In the genomic region with DNA sequence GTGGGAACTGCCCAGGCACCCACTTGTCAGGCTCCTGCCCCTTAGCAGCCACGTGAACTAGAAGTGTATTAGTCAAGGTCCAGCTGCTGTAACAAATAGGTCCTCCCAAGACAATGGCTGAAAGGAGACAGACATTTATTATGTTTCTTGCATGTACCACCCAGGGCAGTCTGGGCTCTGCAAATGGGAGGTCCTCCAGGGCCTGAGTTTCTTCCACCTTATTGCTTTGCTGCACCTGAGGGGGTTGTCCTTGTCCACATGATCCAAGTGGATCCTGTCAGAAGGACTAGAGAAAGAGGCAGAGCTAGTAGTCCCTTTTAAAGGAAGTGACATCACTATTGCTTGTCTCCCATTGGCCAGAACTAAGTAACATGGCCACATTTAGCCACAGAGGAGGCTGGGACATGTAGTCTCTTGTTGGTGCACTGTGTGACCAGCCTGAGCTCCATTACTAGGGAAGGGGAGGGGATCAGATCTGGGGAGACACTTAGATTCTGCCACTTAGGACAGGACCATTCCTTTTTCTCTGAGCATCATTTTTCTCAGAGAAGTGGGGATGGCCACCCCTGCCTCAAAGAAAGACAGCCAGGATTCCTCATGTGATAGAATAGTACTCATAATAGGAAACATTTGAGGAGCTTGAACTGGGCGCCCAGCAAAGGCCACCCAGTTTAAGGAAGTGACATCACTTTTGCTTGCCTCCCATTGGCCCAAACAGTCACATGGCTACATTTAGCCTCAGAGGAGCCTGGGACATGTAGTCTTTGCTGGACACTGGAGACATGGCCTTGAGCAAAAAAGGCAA, we compare ENCODE assay signal across 8 cellular contexts. TPM values are rescaled to one million over a fixed set of nuclear protein-coding genes. Genes with fewer than 3 reads are reported as not detected.
DNase-seq lines count a peak whose midpoint lies in the region; ATAC-seq and TF ChIP-seq lines count a peak whose summit lies in the region.

No MANE protein-coding gene starts in this region.

- no peaks in the 10 kb centered on the region for H3K4me1 ChIP-seq in CD8-positive, alpha-beta T cell (ENCODE audit: insufficient read depth, low read length)
- H3K4me1 ChIP-seq in naive thymus-derived CD4-positive, alpha-beta T cell (ENCODE audit: control insufficient read depth in 2 of 2, insufficient read depth in 2 of 2, low read length in 2 of 2), result no peaks in the 10 kb centered on the region
- no peaks in the 10 kb centered on the region for H3K4me1 ChIP-seq in tibial artery

- peak in 1 of 7 experiments; percentile 39 for DNase-seq in CD8-positive, alpha-beta T cell
- DNase-seq in H7, result peak; percentile 81
- DNase-seq in OCI-M2 (lab: John Stamatoyannopoulos, UW; ENCODE audit: unreplicated experiment), result peak; percentile 91
- peak; percentile 50 to 69 for DNase-seq in cardiac fibroblast (ENCODE audit: low read depth in 2 of 2)
- DNase-seq in naive thymus-derived CD4-positive, alpha-beta T cell, result peak in 2 of 9 donors; percentile 13 to 23
- no peak for DNase-seq in type B pancreatic cell (ENCODE audit: extremely low spot score, unreplicated experiment)
- DNase-seq in tibial artery, result no peak

- ATAC-seq in CD8-positive, alpha-beta T cell, result peak; percentile 75
- ATAC-seq in naive thymus-derived CD4-positive, alpha-beta T cell, result peak; percentile 81
- ATAC-seq in GM18873 (IDR thresholded peaks at IDR 0.05; ENCODE audit: low FRiP score, unreplicated experiment), result no peak

- no peaks in the 10 kb centered on the region for H3K4me1 Mint-ChIP-seq in CD8-positive, alpha-beta T cell (ENCODE audit: low read depth)
- H3K4me1 Mint-ChIP-seq in naive thymus-derived CD4-positive, alpha-beta T cell, result peaks cover 0 to 7% (median 3%) of the 10 kb centered on the region in 7 donors
- H3K4me1 Mint-ChIP-seq in type B pancreatic cell (ENCODE audit: unreplicated experiment), result no peaks in the 10 kb centered on the region

- intact Hi-C loops in CD8-positive, alpha-beta T cell (cut with DNase I, micrococcal nuclease), result no loop called here
- intact Hi-C loops in naive thymus-derived CD4-positive, alpha-beta T cell (cut with micrococcal nuclease), result no loop called here
- intact Hi-C loops in tibial artery (cut with DNase I; ENCODE audit: low total_unique reads), result no loop called here

- no peaks in the 10 kb centered on the region for H3K9me3 ChIP-seq in CD8-positive, alpha-beta T cell (ENCODE audit: low read length)
- H3K9me3 ChIP-seq in naive thymus-derived CD4-positive, alpha-beta T cell (ENCODE audit: control insufficient read depth in 2 of 3, low read length in 3 of 3), result peaks cover 0 to 5% (median 0%) of the 10 kb centered on the region in 3 experiments
- no peaks in the 10 kb centered on the region for H3K9me3 ChIP-seq in tibial artery

- H3K36me3 Mint-ChIP-seq in CD8-positive, alpha-beta T cell, result peaks cover 56% of the 10 kb centered on the region
- H3K36me3 Mint-ChIP-seq in naive thymus-derived CD4-positive, alpha-beta T cell, result peaks cover 0 to 45% (median 20%) of the 10 kb centered on the region in 5 donors
- peaks cover 25% of the 10 kb centered on the region for H3K36me3 Mint-ChIP-seq in type B pancreatic cell

- H3K27ac ChIP-seq in CD8-positive, alpha-beta T cell (ENCODE audit: low read depth, low read length), result no peak overlapping the region
- H3K27ac ChIP-seq in naive thymus-derived CD4-positive, alpha-beta T cell (ENCODE audit: low read depth, low read length), result no peak overlapping the region
- no peak overlapping the region for H3K27ac ChIP-seq in tibial artery

- H3K27ac Mint-ChIP-seq in CD8-positive, alpha-beta T cell, result no peak overlapping the region
- H3K27ac Mint-ChIP-seq in naive thymus-derived CD4-positive, alpha-beta T cell, result peak overlapping the region in 5 of 9 donors; percentile 16 to 69 (median 34)
- no peak overlapping the region for H3K27ac Mint-ChIP-seq in type B pancreatic cell

- H3K27me3 ChIP-seq in CD8-positive, alpha-beta T cell (ENCODE audit: insufficient read depth, low read length), result no peaks in the 10 kb centered on the region
- H3K27me3 ChIP-seq in H7 (ENCODE audit: control insufficient read depth, insufficient read depth, low read length) (no peaks in the 10 kb centered on the region), tibial artery (no peaks in the 10 kb centered on the region)
- no peaks in the 10 kb centered on the region for H3K27me3 ChIP-seq in naive thymus-derived CD4-positive, alpha-beta T cell (ENCODE audit: control insufficient read depth in 2 of 2, insufficient read depth in 2 of 2, low read length in 2 of 2)

- no peaks in the 10 kb centered on the region for H3K27me3 Mint-ChIP-seq in CD8-positive, alpha-beta T cell (ENCODE audit: low read depth)
- H3K27me3 Mint-ChIP-seq in naive thymus-derived CD4-positive, alpha-beta T cell, result no peaks in the 10 kb centered on the region
- no peaks in the 10 kb centered on the region for H3K27me3 Mint-ChIP-seq in type B pancreatic cell

- no peak overlapping the region for H3K4me3 Mint-ChIP-seq in CD8-positive, alpha-beta T cell
- no peak overlapping the region for H3K4me3 Mint-ChIP-seq in naive thymus-derived CD4-positive, alpha-beta T cell
- no peak overlapping the region for H3K4me3 Mint-ChIP-seq in type B pancreatic cell

- peaks cover 11% of the 10 kb centered on the region for H3K36me3 ChIP-seq in CD8-positive, alpha-beta T cell (ENCODE audit: insufficient read depth, low read length)
- H3K36me3 ChIP-seq in H7 (replicated peaks; ENCODE audit: control insufficient read depth, insufficient read depth, low read length) (peaks cover 29% of the 10 kb centered on the region), tibial artery (peaks cover 68 to 97% (median 81%) of the 10 kb centered on the region in 3 donors)
- H3K36me3 ChIP-seq in naive thymus-derived CD4-positive, alpha-beta T cell (ENCODE audit: control insufficient read depth in 2 of 3, insufficient read depth in 3 of 3, low read length in 3 of 3), result peaks cover 0 to 56% (median 0%) of the 10 kb centered on the region in 3 experiments

- POLR2A ChIA-PET in CD8-positive, alpha-beta T cell (lab: Charles Lee), result no interaction called here
- POLR2A ChIA-PET in naive thymus-derived CD4-positive, alpha-beta T cell (lab: Charles Lee), result no interaction called here

- CTCF ChIA-PET in CD8-positive, alpha-beta T cell (lab: Charles Lee), result interaction anchor here (0.6 kb wide), 1 partner anchor 128 kb away, joined by 3 read pairs; no protein-coding TSS in a partner anchor
- CTCF ChIA-PET in naive thymus-derived CD4-positive, alpha-beta T cell (lab: Charles Lee), result interaction anchor here (1.1 kb wide), 1 partner anchor 126 kb away, joined by 5 read pairs; no protein-coding TSS in a partner anchor

- no peak for TF ChIP-seq CTCF in CD8-positive, alpha-beta T cell (IDR thresholded peaks at IDR 0.05)
- TF ChIP-seq CTCF in cardiac fibroblast (IDR thresholded peaks at IDR 0.05; ENCODE audit: low read depth, low read length) (no peak), type B pancreatic cell (conservative IDR thresholded peaks at IDR 0.05) (no peak), tibial artery (IDR thresholded peaks at IDR 0.05) (no peak)

- H3K9me3 Mint-ChIP-seq in CD8-positive, alpha-beta T cell, result no peaks in the 10 kb centered on the region
- peaks cover 0 to 6% (median 0%) of the 10 kb centered on the region in 11 donors for H3K9me3 Mint-ChIP-seq in naive thymus-derived CD4-positive, alpha-beta T cell
- H3K9me3 Mint-ChIP-seq in type B pancreatic cell, result no peaks in the 10 kb centered on the region

- H3K4me3 ChIP-seq in CD8-positive, alpha-beta T cell (ENCODE audit: low read depth, low read length), result no peak overlapping the region
- H3K4me3 ChIP-seq in H7 (ENCODE audit: insufficient read depth, low read depth, low read length) (no peak overlapping the region), cardiac fibroblast (replicated peaks in 1 of 2; ENCODE audit: low read depth in 2 of 2, low read length in 2 of 2) (no peak overlapping the region), tibial artery (no peak overlapping the region)
- H3K4me3 ChIP-seq in naive thymus-derived CD4-positive, alpha-beta T cell (ENCODE audit: low read length), result no peak overlapping the region

RNA-seq across cellular contexts. Expression of a gene that starts 15.1 kb away (rescaled TPM):
- total RNA-seq in CD8-positive, alpha-beta T cell, result 10 to 100 TPM; 11.3 to 16.0 TPM
- total RNA-seq in H7 (2014; rRNA removed; shearing (Covaris generic)), result 22.8 and 25.0 TPM in 2 replicates
- total RNA-seq in naive thymus-derived CD4-positive, alpha-beta T cell, result 10 to 100 TPM; 21.0 to 33.1 (median 29.8) TPM
- polyA plus RNA-seq in naive thymus-derived CD4-positive, alpha-beta T cell, result 10 to 100 TPM in 1 of 2 donors, 1 to 10 TPM in 1; 4.1 to 13.3 TPM
- total RNA-seq in type B pancreatic cell (ENCODE audit: low replicate concordance), result 35.4 and 42.3 TPM in 2 replicates

RNA-seq across cellular contexts. Expression of a gene that starts 15.2 kb away (rescaled TPM):
- 1 to 10 TPM; 1.0 to 1.2 TPM for total RNA-seq in CD8-positive, alpha-beta T cell
- total RNA-seq in H7 (2014; rRNA removed; shearing (Covaris generic)), result 3.4 and 4.1 TPM in 2 replicates
- total RNA-seq in naive thymus-derived CD4-positive, alpha-beta T cell, result 10 to 100 TPM in 1 of 5 experiments, 1 to 10 TPM in 4; 1.8 to 13.7 (median 2.9) TPM
- polyA plus RNA-seq in naive thymus-derived CD4-positive, alpha-beta T cell, result 1 to 10 TPM in 1 of 2 donors, under 1 TPM in 1; 0.56 to 1.6 TPM
- 3.5 and 9.2 TPM in 2 replicates for total RNA-seq in type B pancreatic cell (ENCODE audit: low replicate concordance)

RNA-seq across cellular contexts. Expression of a gene that starts 17.1 kb away (rescaled TPM):
- total RNA-seq in CD8-positive, alpha-beta T cell, result not detected
- 0.07 and 0.10 TPM in 2 replicates for total RNA-seq in H7 (2014; rRNA removed; shearing (Covaris generic))
- under 1 TPM in 1 of 5 experiments, not detected in 4; 0.59 TPM for total RNA-seq in naive thymus-derived CD4-positive, alpha-beta T cell
- under 1 TPM in 1 of 2 donors, not detected in 1; 0.33 TPM for polyA plus RNA-seq in naive thymus-derived CD4-positive, alpha-beta T cell
- total RNA-seq in type B pancreatic cell (ENCODE audit: low replicate concordance), result 0.48 and 0.75 TPM in 2 replicates

RNA-seq across cellular contexts. Expression of a gene that starts 31.2 kb away (rescaled TPM):
- total RNA-seq in CD8-positive, alpha-beta T cell, result 100 to 1,000 TPM in 1 of 2 experiments, 10 to 100 TPM in 1; 86.5 to 101 TPM
- total RNA-seq in H7 (2014; rRNA removed; shearing (Covaris generic)), result 73.3 and 92.9 TPM in 2 replicates
- 10 to 100 TPM; 68.5 to 92.0 (median 87.2) TPM for total RNA-seq in naive thymus-derived CD4-positive, alpha-beta T cell
- 1 to 10 TPM; 3.7 to 8.8 TPM for polyA plus RNA-seq in naive thymus-derived CD4-positive, alpha-beta T cell
- 35.8 and 50.1 TPM in 2 replicates for total RNA-seq in type B pancreatic cell (ENCODE audit: low replicate concordance)

RNA-seq across cellular contexts. Expression of a gene that starts 44.2 kb away (rescaled TPM):
- total RNA-seq in CD8-positive, alpha-beta T cell, result not detected
- not detected in 2 replicates for total RNA-seq in H7 (2014; rRNA removed; shearing (Covaris generic))
- total RNA-seq in naive thymus-derived CD4-positive, alpha-beta T cell, result 1 to 10 TPM in 2 of 5 experiments, not detected in 3; 1.3 to 3.4 TPM
- polyA plus RNA-seq in naive thymus-derived CD4-positive, alpha-beta T cell, result not detected
- total RNA-seq in type B pancreatic cell (ENCODE audit: low replicate concordance), result 0.69 and 2.8 TPM in 2 replicates

Comparison
In these comparisons a context has a peak if more than half of its experiments do, and no peak if none do; other contexts are left out.
1. DNase-seq: peak in H7 (single experiment), OCI-M2 (single experiment) and cardiac fibroblast (2 of 2); none in type B pancreatic cell (single experiment) and tibial artery (0 of 2).
2. H3K27ac Mint-ChIP-seq: peak in naive thymus-derived CD4-positive, alpha-beta T cell (5 of 9); none in CD8-positive, alpha-beta T cell (single experiment) and type B pancreatic cell (single experiment).